In genomic region chrX:38754102-38754790, GRCh38 we compare ENCODE assay signal across 8 cellular contexts. TPM values are rescaled to one million over a fixed set of nuclear protein-coding genes. Genes with fewer than 3 reads are reported as not detected.
DNase-seq lines count a peak whose midpoint lies in the region; TF ChIP-seq lines count a peak whose summit lies in the region.

No MANE protein-coding gene starts in this region.

- H3K36me3 Mint-ChIP-seq in osteocyte (ENCODE audit: unreplicated experiment) = no peaks in the 10 kb centered on the region

- no peak overlapping the region for H3K27ac ChIP-seq in VCaP

- no peaks in the 10 kb centered on the region for H3K4me1 Mint-ChIP-seq in osteocyte (ENCODE audit: unreplicated experiment)

- H3K9me3 Mint-ChIP-seq in osteocyte (ENCODE audit: unreplicated experiment) = peaks cover 7% of the 10 kb centered on the region

- no peak overlapping the region for H3K27ac Mint-ChIP-seq in osteocyte (ENCODE audit: unreplicated experiment)

- peaks cover 3% of the 10 kb centered on the region for H3K27me3 Mint-ChIP-seq in osteocyte (ENCODE audit: unreplicated experiment)

- DNase-seq in AG08395 (ENCODE audit: low spot score) (peak; percentile 60), GM12865 (ENCODE audit: low read depth) (peak; percentile 61), NCI-H146 treated with DMSO at 0.1 percent for 48 hours (lab: John Stamatoyannopoulos, UW; ENCODE audit: unreplicated experiment) (peak; percentile 70), fibroblast of gingiva (ENCODE audit: low read depth) (peak; percentile 33), osteocyte (ENCODE audit: extremely low spot score, unreplicated experiment) (no peak), islet precursor cell (no peak)
- DNase-seq in activated effector memory CD4-positive, alpha-beta T cell treated with Interleukin-2 at 50 U/mL for 16 hours = no peak

- H3K4me3 ChIP-seq in GM12865 (ENCODE audit: low read depth, low read length) = no peak overlapping the region

- H3K4me3 Mint-ChIP-seq in osteocyte (ENCODE audit: unreplicated experiment) = no peak overlapping the region

- TF ChIP-seq CTCF in GM12865 (IDR thresholded peaks at IDR 0.05; ENCODE audit: insufficient read depth, low read depth, low read length, missing control alignments) (peak; percentile 45), VCaP (conservative IDR thresholded peaks at IDR 0.05) (peak; percentile 78), osteocyte (IDR thresholded peaks at IDR 0.05) (peak; percentile 65)

RNA-seq across cellular contexts. Expression of gene MID1IP1, which starts 47.0 kb away (rescaled TPM):
- total RNA-seq in osteocyte = 25.6 and 26.7 TPM in 2 replicates

Comparison
In these comparisons a context has a peak if more than half of its experiments do, and no peak if none do; other contexts are left out.
1. DNase-seq: peak in AG08395 (single experiment), GM12865 (single experiment), NCI-H146 treated with DMSO at 0.1 percent for 48 hours (single experiment) and fibroblast of gingiva (single experiment); none in osteocyte (single experiment), islet precursor cell (single experiment) and activated effector memory CD4-positive, alpha-beta T cell treated with Interleukin-2 at 50 U/mL for 16 hours (single experiment).
2. Peak in every context shown above with its lines, with median percentiles within 50 percentile points of each other: CTCF ChIP-seq.